ENCODE assay signal across 29 cellular contexts in the genomic region with DNA sequence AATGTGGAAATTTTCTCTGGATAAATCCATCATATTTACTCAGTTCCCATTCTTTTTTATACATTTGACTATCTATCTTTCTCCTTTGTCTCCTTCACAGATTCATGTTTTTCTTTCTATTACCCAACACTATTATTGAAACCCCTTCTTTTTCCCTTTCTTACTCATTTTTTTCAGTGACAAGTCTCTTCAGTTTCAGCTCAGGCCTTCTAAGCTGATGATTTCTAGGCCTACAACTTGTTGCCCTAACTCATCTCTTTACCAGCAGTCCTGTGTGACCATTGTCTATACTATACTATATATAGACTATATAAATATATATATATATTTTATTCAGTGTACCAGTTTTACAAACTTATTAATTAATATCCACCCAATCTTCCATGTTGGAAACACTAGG. TPM values are rescaled to one million over a fixed set of nuclear protein-coding genes. Genes with fewer than 3 reads are reported as not detected.
DNase-seq lines count a peak whose midpoint lies in the region; ATAC-seq and TF ChIP-seq lines count a peak whose summit lies in the region.
"Had no signal": no experiment of that assay in that cellular context is flagged by ENCODE, and none has a peak within 500 bp of the region (broad histone marks: within the 10 kb centered on the region; RNA-seq: fewer than 3 reads in every experiment).

No MANE protein-coding gene starts in this region.

- POLR2A ChIA-PET in activated CD4-positive, alpha-beta T cell treated with anti-CD3 and anti-CD28 coated beads for 36 hours (lab: Charles Lee) = interaction anchor here (0.6 kb wide), 2 partner anchors 18 to 30 kb away, joined by 3 to 5 read pairs; no protein-coding TSS in a partner anchor
- POLR2A ChIA-PET in activated CD4-positive, alpha-beta T cell treated with anti-CD3 and anti-CD28 coated beads, Interleukin-2, amount 10 ng/mL, durations not matched to agents 7 days and 5 days (lab: Charles Lee) = no interaction called here
- POLR2A ChIA-PET in HEK293T (lab: Yijun Ruan, JAX) = no interaction called here

- no peak for DNase-seq in activated CD4-positive, alpha-beta T cell treated with anti-CD3 and anti-CD28 coated beads for 36 hours
- DNase-seq in activated CD4-positive, alpha-beta T cell treated with anti-CD3 and anti-CD28 coated beads, Interleukin-2, amount 10 ng/mL, durations not matched to agents 7 days and 5 days = no peak
- no peak for DNase-seq in T-helper 2 cell
- DNase-seq in HEK293T (ENCODE audit: extremely low spot score) = no peak
- DNase-seq: 8988T; activated CD4-positive, alpha-beta T cell treated with anti-CD3 and anti-CD28 coated beads for 1 hour; activated naive CD4-positive, alpha-beta T cell treated with anti-CD3 and anti-CD28 coated beads for 36 hours; amygdala; C1 segment of cervical spinal cord; dorsolateral prefrontal cortex; esophagus squamous epithelium; foreskin keratinocyte; head of caudate nucleus; IMR-90; left ventricle myocardium inferior; mesendoderm; NCI-H1417 treated with DMSO at 0.1 percent for 48 hours; NCI-H2081 treated with DMSO at 0.1 percent for 48 hours; NCI-H2227 treated with DMSO at 0.1 percent for 48 hours; NCI-H69; PC-3; stimulated activated naive CD4-positive, alpha-beta T cell treated with Interleukin-2 at 50 U/mL for 16 hours; T-helper 17 cell had no signal

- CTCF ChIA-PET in activated CD4-positive, alpha-beta T cell treated with anti-CD3 and anti-CD28 coated beads for 36 hours (lab: Charles Lee) = no interaction called here
- CTCF ChIA-PET in activated CD4-positive, alpha-beta T cell treated with anti-CD3 and anti-CD28 coated beads, Interleukin-2, amount 10 ng/mL, durations not matched to agents 7 days and 5 days (lab: Charles Lee) = no interaction called here
- CTCF ChIA-PET in HEK293T (lab: Yijun Ruan, JAX) = no interaction called here

- no peaks in the 10 kb centered on the region for H3K9me3 Mint-ChIP-seq in activated CD4-positive, alpha-beta T cell treated with anti-CD3 and anti-CD28 coated beads for 36 hours (ENCODE audit: low read depth)
- H3K9me3 Mint-ChIP-seq in activated CD4-positive, alpha-beta T cell treated with anti-CD3 and anti-CD28 coated beads, Interleukin-2, amount 10 ng/mL, durations not matched to agents 7 days and 5 days = peaks cover 3% of the 10 kb centered on the region
- H3K9me3 Mint-ChIP-seq: activated naive CD4-positive, alpha-beta T cell treated with anti-CD3 and anti-CD28 coated beads for 36 hours; neural crest cell had no signal

- no peak overlapping the region for H3K4me3 Mint-ChIP-seq in activated CD4-positive, alpha-beta T cell treated with anti-CD3 and anti-CD28 coated beads for 36 hours
- H3K4me3 Mint-ChIP-seq in activated CD4-positive, alpha-beta T cell treated with anti-CD3 and anti-CD28 coated beads, Interleukin-2, amount 10 ng/mL, durations not matched to agents 7 days and 5 days = no peak overlapping the region
- H3K4me3 Mint-ChIP-seq: activated naive CD4-positive, alpha-beta T cell treated with anti-CD3 and anti-CD28 coated beads for 36 hours; neural crest cell; T-helper 17 cell had no signal

- peak; percentile 55 for ATAC-seq in activated CD4-positive, alpha-beta T cell treated with anti-CD3 and anti-CD28 coated beads for 36 hours
- ATAC-seq in GM18867 (IDR thresholded peaks at IDR 0.05; ENCODE audit: unreplicated experiment) (peak; percentile 77), HG02610 (IDR thresholded peaks at IDR 0.05; ENCODE audit: unreplicated experiment) (peak; percentile 41), HG03558 (IDR thresholded peaks at IDR 0.05; ENCODE audit: extremely low read depth, unreplicated experiment) (peak; percentile 57), HG02870 (IDR thresholded peaks at IDR 0.05; ENCODE audit: unreplicated experiment) (no peak)
- ATAC-seq: foreskin keratinocyte, HCT116, PC-3, T-helper 17 cell had no signal

- no peak overlapping the region for H3K27ac Mint-ChIP-seq in activated CD4-positive, alpha-beta T cell treated with anti-CD3 and anti-CD28 coated beads for 36 hours
- H3K27ac Mint-ChIP-seq in activated CD4-positive, alpha-beta T cell treated with anti-CD3 and anti-CD28 coated beads, Interleukin-2, amount 10 ng/mL, durations not matched to agents 7 days and 5 days = no peak overlapping the region
- H3K27ac Mint-ChIP-seq: activated naive CD4-positive, alpha-beta T cell treated with anti-CD3 and anti-CD28 coated beads for 36 hours; T-helper 17 cell had no signal

- H3K4me1 Mint-ChIP-seq in activated CD4-positive, alpha-beta T cell treated with anti-CD3 and anti-CD28 coated beads for 36 hours = peaks cover 56% of the 10 kb centered on the region
- H3K4me1 Mint-ChIP-seq in activated CD4-positive, alpha-beta T cell treated with anti-CD3 and anti-CD28 coated beads, Interleukin-2, amount 10 ng/mL, durations not matched to agents 7 days and 5 days = peaks cover 6% of the 10 kb centered on the region
- H3K4me1 Mint-ChIP-seq: neural crest cell had no signal

- H3K27me3 Mint-ChIP-seq in activated CD4-positive, alpha-beta T cell treated with anti-CD3 and anti-CD28 coated beads for 36 hours = no peaks in the 10 kb centered on the region
- H3K27me3 Mint-ChIP-seq in activated CD4-positive, alpha-beta T cell treated with anti-CD3 and anti-CD28 coated beads, Interleukin-2, amount 10 ng/mL, durations not matched to agents 7 days and 5 days = no peaks in the 10 kb centered on the region
- H3K27me3 Mint-ChIP-seq: T-helper 17 cell had no signal

- H3K36me3 Mint-ChIP-seq in activated CD4-positive, alpha-beta T cell treated with anti-CD3 and anti-CD28 coated beads for 36 hours (ENCODE audit: low read depth) = peaks cover 26% of the 10 kb centered on the region
- H3K36me3 Mint-ChIP-seq in activated CD4-positive, alpha-beta T cell treated with anti-CD3 and anti-CD28 coated beads, Interleukin-2, amount 10 ng/mL, durations not matched to agents 7 days and 5 days (ENCODE audit: low read depth) = peaks cover 34% of the 10 kb centered on the region

- intact Hi-C loops in activated CD4-positive, alpha-beta T cell treated with anti-CD3 and anti-CD28 coated beads for 36 hours (cut with DNase I, micrococcal nuclease) = loop anchor here in 1 of 2 experiments (1.0 kb wide), 1 partner anchor 30 kb away; no protein-coding TSS in a partner anchor

TF ChIP-seq in HEK293T, 16 proteins besides CTCF, POLR2A, EP300 and RAD21:
- TF ChIP-seq FOXA1 (IDR thresholded peaks at IDR 0.05) (no peak), FOXK2 (IDR thresholded peaks at IDR 0.05) (no peak), SUZ12 (IDR thresholded peaks at IDR 0.05) (no peak), NFRKB (IDR thresholded peaks at IDR 0.05) (no peak), CTBP1 (IDR thresholded peaks at IDR 0.05; ENCODE audit: borderline replicate concordance) (no peak), PKNOX1 (IDR thresholded peaks at IDR 0.05) (no peak), ARNT (IDR thresholded peaks at IDR 0.05) (no peak), ELF4 (IDR thresholded peaks at IDR 0.05) (no peak), ZNF384 (IDR thresholded peaks at IDR 0.05) (no peak), LEF1 (IDR thresholded peaks at IDR 0.05; ENCODE audit: borderline replicate concordance) (no peak), L3MBTL2 (conservative IDR thresholded peaks at IDR 0.05) (no peak), BHLHE40 (IDR thresholded peaks at IDR 0.05; ENCODE audit: borderline replicate concordance) (no peak), TARDBP (IDR thresholded peaks at IDR 0.05) (no peak), SP1 (IDR thresholded peaks at IDR 0.05) (no peak), HDGF (IDR thresholded peaks at IDR 0.05; ENCODE audit: borderline replicate concordance) (no peak), FOXM1 (IDR thresholded peaks at IDR 0.05; ENCODE audit: borderline replicate concordance) (no peak)

RNA-seq across cellular contexts. Expression of gene SLC16A7, which starts 31.8 kb away (rescaled TPM):
- 10 to 100 TPM; 33.0 to 34.8 TPM for total RNA-seq in activated CD4-positive, alpha-beta T cell treated with anti-CD3 and anti-CD28 coated beads for 36 hours
- 10 to 100 TPM; 41.9 to 46.7 TPM for total RNA-seq in activated CD4-positive, alpha-beta T cell treated with anti-CD3 and anti-CD28 coated beads, Interleukin-2, amount 10 ng/mL, durations not matched to agents 7 days and 5 days
